8 cellular contexts compared by ENCODE assay signal in the genomic region with DNA sequence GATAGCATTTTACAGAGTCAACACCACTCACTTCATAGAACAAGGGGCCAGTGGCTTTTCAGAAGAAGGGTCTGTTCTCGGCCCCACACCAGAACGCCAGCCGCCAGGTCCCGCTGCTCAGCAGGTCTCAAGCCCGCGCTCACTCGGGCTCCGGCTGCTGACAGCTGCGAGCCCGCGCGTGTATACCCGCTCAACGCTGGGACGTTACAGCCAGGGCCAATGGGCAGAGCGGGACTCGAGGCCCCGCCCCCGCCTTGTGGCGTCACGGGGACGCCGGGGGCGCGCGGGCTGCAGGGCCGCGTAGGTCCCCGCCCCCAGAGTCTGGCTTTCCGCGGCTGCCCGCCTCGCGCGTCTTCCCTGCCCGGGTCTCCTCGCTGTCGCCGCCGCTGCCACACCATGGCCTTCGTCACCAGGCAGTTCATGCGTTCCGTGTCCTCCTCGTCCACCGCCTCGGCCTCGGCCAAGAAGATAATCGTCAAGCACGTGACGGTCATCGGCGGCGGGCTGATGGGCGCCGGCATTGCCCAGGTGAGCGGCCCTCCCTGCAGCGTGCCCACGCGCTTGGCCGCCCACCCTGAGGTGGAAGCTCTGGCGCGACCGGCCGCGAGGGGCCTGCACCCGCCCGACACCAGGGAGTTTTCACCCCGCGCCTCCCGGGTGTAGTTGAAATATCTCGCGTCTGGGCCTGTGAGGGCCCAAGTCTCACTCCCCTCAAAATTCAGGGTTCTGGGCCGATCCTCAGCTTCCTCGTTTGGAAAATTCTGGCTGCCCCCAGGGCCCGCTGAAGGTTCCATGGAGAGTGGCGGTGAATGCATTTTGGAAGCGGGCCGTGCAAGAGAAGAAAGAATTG. TPM values are rescaled to one million over a fixed set of nuclear protein-coding genes. Genes with fewer than 3 reads are reported as not detected.
A peak's percentile ranks its signal among the peaks of the same experiment; 100 is the strongest.
DNase-seq lines count a peak whose midpoint lies in the region; ATAC-seq and TF ChIP-seq lines count a peak whose summit lies in the region.

A gene (plus strand): TSS at position 353 of the 850 bp plus-strand sequence. CDS start 44 bp downstream, at position 397.

- no peaks in the 10 kb centered on the region for H3K9me3 ChIP-seq in PC-3 (ENCODE audit: low read length)

- H3K27ac Mint-ChIP-seq in IgD-negative memory B cell, result peak within 1 kb of the TSS; percentile 15 to 98 (median 92)

- intact Hi-C loops in PC-3 (cut with micrococcal nuclease), result loop anchor here (1.0 to 2.0 kb wide), 2 partner anchors 59 to 269 kb away; a partner anchor contains a TSS

- H3K4me3 ChIP-seq in PC-3 (ENCODE audit: low read length), result peak within 1 kb of the TSS; percentile 98

- no peaks in the 10 kb centered on the region for H3K36me3 ChIP-seq in PC-3 (ENCODE audit: low read depth, low read length)

- peaks cover 11% of the 10 kb centered on the region; the same call in 1 of the 2 replicates for H4K20me1 ChIP-seq in PC-3 (ENCODE audit: low read length)

- H3K4me1 ChIP-seq in PC-3 (ENCODE audit: insufficient read depth, low read length), result peaks cover 20% of the 10 kb centered on the region

- DNase-seq in DMS114 treated with DMSO at 0.1 percent for 48 hours (lab: John Stamatoyannopoulos, UW; ENCODE audit: unreplicated experiment) (peak; percentile 73), PC-3 (peak; percentile 92), activated T-cell treated with anti-CD3 and anti-CD28 coated beads for 48 hours (ENCODE audit: low read depth) (peak; percentile 94), epithelial cell of prostate (ENCODE audit: low read depth, low spot score) (peak; percentile 46), mucosa of gallbladder (ENCODE audit: low spot score) (peak; percentile 95)
- DNase-seq in stimulated activated CD8-positive, alpha-beta memory T cell treated with anti-CD3 and anti-CD28 coated beads, Interleukin-4, amount 100 ng/mL, for 24 hours (ENCODE audit: low read depth), result peak; percentile 88

- H2AFZ ChIP-seq in PC-3 (ENCODE audit: low read length), result peak within 1 kb of the TSS; percentile 99

- H3K27ac ChIP-seq in PC-3 (ENCODE audit: low read length), result peak within 1 kb of the TSS; percentile 25
- H3K27ac ChIP-seq in epithelial cell of prostate, result peak within 1 kb of the TSS; percentile 75

- H3K27me3 ChIP-seq in PC-3 (ENCODE audit: low read length), result no peaks in the 10 kb centered on the region

- H3K4me2 ChIP-seq in PC-3 (ENCODE audit: low read length), result peak within 1 kb of the TSS; percentile 98

- no peaks in the 10 kb centered on the region for H3K9me3 Mint-ChIP-seq in IgD-negative memory B cell

- peak; percentile 91 for ATAC-seq in GM21529 (IDR thresholded peaks at IDR 0.05; ENCODE audit: unreplicated experiment)
- ATAC-seq in PC-3, result peak; percentile 98

- CTCF ChIA-PET in PC-3 (lab: Charles Lee), result no interaction called here

- H3F3A ChIP-seq in PC-3 (ENCODE audit: low read length, unreplicated experiment), result no peaks in the 10 kb centered on the region

- H3K9ac ChIP-seq in PC-3 (ENCODE audit: low read length), result peak within 1 kb of the TSS; percentile 96

- H3K9me2 ChIP-seq in PC-3 (replicated peaks; ENCODE audit: low read length), result no peaks in the 10 kb centered on the region

- TF ChIP-seq CTCF in PC-3 (conservative IDR thresholded peaks at IDR 0.05; ENCODE audit: low read depth, low read length), result no peak

- no peaks in the 10 kb centered on the region for H3K36me3 Mint-ChIP-seq in IgD-negative memory B cell

- H3K4me3 Mint-ChIP-seq in IgD-negative memory B cell, result peak within 1 kb of the TSS; percentile 90 to 96 (median 94)

- BruUV-seq in PC-3 (replicated peaks; lab: Mats Ljungman, UMichigan), result no TSS peak

- peaks cover 35 to 40% (median 38%) of the 10 kb centered on the region in 3 donors for H3K4me1 Mint-ChIP-seq in IgD-negative memory B cell

- H3K27me3 Mint-ChIP-seq in IgD-negative memory B cell, result no peaks in the 10 kb centered on the region

- H3K79me2 ChIP-seq in PC-3 (ENCODE audit: low read length), result peaks cover 51% of the 10 kb centered on the region

- POLR2A ChIA-PET in PC-3 (lab: Charles Lee; ENCODE audit: unreplicated experiment), result no interaction called here

RNA-seq across cellular contexts. Expression of the gene that starts here (rescaled TPM):
- 49.4 TPM for polyA plus RNA-seq in IgD-negative memory B cell
- total RNA-seq in PC-3 (2014; rRNA removed), result 10.8 and 17.5 TPM in 2 replicates
- total RNA-seq in mucosa of gallbladder, result 47.5 TPM

Comparison
In these comparisons a context has a peak if more than half of its experiments do, and no peak if none do; other contexts are left out.
1. Peak in every context shown above with its lines: DNase-seq, ATAC-seq, H3K4me3 ChIP-seq and H3K27ac ChIP-seq.